ENCODE assay signal across 8 cellular contexts in genomic region chr3:45656575-45657363, GRCh38. TPM values are rescaled to one million over a fixed set of nuclear protein-coding genes. Genes with fewer than 3 reads are reported as not detected.
DNase-seq lines count a peak whose midpoint lies in the region; ATAC-seq and TF ChIP-seq lines count a peak whose summit lies in the region.

No MANE protein-coding gene starts in this region.

- CTCF ChIA-PET in Calu3 (lab: Charles Lee): interaction anchor here (0.5 to 1.9 kb wide), 13 partner anchors 10 to 145 kb away, joined by 3 to 8 read pairs (median 4); partner anchors contain the start of gene LIMD1
- CTCF ChIA-PET in activated naive CD4-positive, alpha-beta T cell treated with anti-CD3 and anti-CD28 coated beads for 36 hours (lab: Charles Lee): interaction anchor here (0.7 to 4.3 kb wide), 26 partner anchors 9 to 617 kb away, joined by 3 to 58 read pairs (median 4); partner anchors contain the start of gene LIMD1

- peak; percentile 68 for TF ChIP-seq CTCF in Calu3 (IDR thresholded peaks at IDR 0.05; ENCODE audit: unreplicated experiment)
- peak; percentile 77 for TF ChIP-seq CTCF in NB4 (IDR thresholded peaks at IDR 0.05; ENCODE audit: low read depth, low read length)
- TF ChIP-seq CTCF in glutamatergic neuron (IDR thresholded peaks at IDR 0.05; ENCODE audit: partially characterized antibody, unreplicated experiment): peak; percentile 85

- peaks cover 18% of the 10 kb centered on the region for H3K4me1 Mint-ChIP-seq in Calu3 (ENCODE audit: low read depth, unreplicated experiment)
- H3K4me1 Mint-ChIP-seq in activated naive CD4-positive, alpha-beta T cell treated with anti-CD3 and anti-CD28 coated beads for 36 hours (ENCODE audit: low read depth): peaks cover 15% of the 10 kb centered on the region
- H3K4me1 Mint-ChIP-seq in glutamatergic neuron (ENCODE audit: low read depth, unreplicated experiment): no peaks in the 10 kb centered on the region

- no TSS peak for BruUV-seq in Calu3 (replicated peaks; lab: Mats Ljungman, UMichigan)

- H3K9me3 Mint-ChIP-seq in Calu3 (ENCODE audit: low read depth, unreplicated experiment) (no peaks in the 10 kb centered on the region), glutamatergic neuron (ENCODE audit: unreplicated experiment) (peaks cover 1% of the 10 kb centered on the region)
- no peaks in the 10 kb centered on the region for H3K9me3 Mint-ChIP-seq in activated naive CD4-positive, alpha-beta T cell treated with anti-CD3 and anti-CD28 coated beads for 36 hours

- no peak overlapping the region for H3K4me3 ChIP-seq in NB4 (ENCODE audit: low read depth, low read length)

- H3K27me3 Mint-ChIP-seq in Calu3 (ENCODE audit: unreplicated experiment): no peaks in the 10 kb centered on the region
- H3K27me3 Mint-ChIP-seq in activated naive CD4-positive, alpha-beta T cell treated with anti-CD3 and anti-CD28 coated beads for 36 hours (ENCODE audit: low read depth): no peaks in the 10 kb centered on the region
- H3K27me3 Mint-ChIP-seq in glutamatergic neuron (ENCODE audit: unreplicated experiment): no peaks in the 10 kb centered on the region

- H3K36me3 Mint-ChIP-seq in Calu3 (ENCODE audit: insufficient read depth, unreplicated experiment) (no peaks in the 10 kb centered on the region), glutamatergic neuron (ENCODE audit: unreplicated experiment) (no peaks in the 10 kb centered on the region)
- no peaks in the 10 kb centered on the region for H3K36me3 Mint-ChIP-seq in activated naive CD4-positive, alpha-beta T cell treated with anti-CD3 and anti-CD28 coated beads for 36 hours (ENCODE audit: low read depth)

- peak; percentile 93 for DNase-seq in Calu3
- peak; percentile 94 for DNase-seq in NB4 (ENCODE audit: low read depth)
- peak; percentile 85 for DNase-seq in SK-N-DZ (ENCODE audit: low spot score)
- peak; percentile 95 for DNase-seq in activated naive CD4-positive, alpha-beta T cell treated with anti-CD3 and anti-CD28 coated beads for 36 hours
- peak; percentile 91 for DNase-seq in glutamatergic neuron
- peak; percentile 69 to 98 (median 92) for DNase-seq in posterior cingulate gyrus
- peak; percentile 92 for DNase-seq in ureter (ENCODE audit: low spot score)

- ATAC-seq in GM21825 (IDR thresholded peaks at IDR 0.05; ENCODE audit: unreplicated experiment): peak; percentile 56

- intact Hi-C loops in Calu3 (cut with micrococcal nuclease; ENCODE audit: unreplicated experiment) (loop anchor here (1.0 to 10.0 kb wide), 4 partner anchors 63 to 619 kb away; partner anchors contain the start of gene TMEM158), posterior cingulate gyrus (cut with DNase I) (loop anchor here (1.0 to 5.0 kb wide), 4 partner anchors 64 to 619 kb away; partner anchors contain the start of genes LIMD1 and TMEM158)
- intact Hi-C loops in activated naive CD4-positive, alpha-beta T cell treated with anti-CD3 and anti-CD28 coated beads for 36 hours (cut with micrococcal nuclease): loop anchor here (1.0 to 5.0 kb wide), 3 partner anchors 63 to 145 kb away; no protein-coding TSS in a partner anchor

- no peak for TF ChIP-seq POLR2A in NB4 (IDR thresholded peaks at IDR 0.05; ENCODE audit: extremely low read depth, insufficient read length)

- H3K27ac Mint-ChIP-seq in Calu3 (ENCODE audit: unreplicated experiment) (no peak overlapping the region), glutamatergic neuron (ENCODE audit: unreplicated experiment) (no peak overlapping the region)
- no peak overlapping the region for H3K27ac Mint-ChIP-seq in activated naive CD4-positive, alpha-beta T cell treated with anti-CD3 and anti-CD28 coated beads for 36 hours

- H3K4me3 Mint-ChIP-seq in Calu3 (ENCODE audit: low read depth, unreplicated experiment) (no peak overlapping the region), glutamatergic neuron (ENCODE audit: unreplicated experiment) (no peak overlapping the region)
- H3K4me3 Mint-ChIP-seq in activated naive CD4-positive, alpha-beta T cell treated with anti-CD3 and anti-CD28 coated beads for 36 hours: no peak overlapping the region

RNA-seq across cellular contexts. Expression of gene SACM1L, which starts 32.4 kb away (rescaled TPM):
- total RNA-seq in Calu3 (2022): 39.5 and 40.5 TPM in 2 replicates
- 27.6 and 30.3 TPM in 2 replicates for polyA plus RNA-seq in SK-N-DZ (2014; cell fraction: cytosol; rRNA removed)
- polyA plus RNA-seq in SK-N-DZ (2014; cell fraction: nucleus; rRNA removed): 74.3 and 83.3 TPM in 2 replicates
- total RNA-seq in activated naive CD4-positive, alpha-beta T cell treated with anti-CD3 and anti-CD28 coated beads for 36 hours: 10 to 100 TPM; 44.9 to 51.0 TPM
- 59.2 TPM for total RNA-seq in glutamatergic neuron (ENCODE audit: unreplicated experiment)
- total RNA-seq in ureter: 62.5 TPM
